Comparison of ENCODE assay signal across 23 cellular contexts in genomic region chr14:66859063-66859671, GRCh38.
DNase-seq lines count a peak whose midpoint lies in the region; ATAC-seq, FAIRE-seq and TF ChIP-seq lines count a peak whose summit lies in the region.
"Had no signal": no experiment of that assay in that cellular context is flagged by ENCODE, and none has a peak within 500 bp of the region (broad histone marks: within the 10 kb centered on the region; RNA-seq: fewer than 3 reads in every experiment).

No MANE protein-coding gene starts in this region.

- no peaks in the 10 kb centered on the region for H3K36me3 Mint-ChIP-seq in MCF 10A (ENCODE audit: insufficient read depth, unreplicated experiment)
- H3K36me3 Mint-ChIP-seq: IgD-negative memory B cell had no signal

- no peaks in the 10 kb centered on the region for H3K36me3 ChIP-seq in breast epithelium

- H3K4me3 Mint-ChIP-seq in MCF 10A (ENCODE audit: unreplicated experiment): no peak overlapping the region
- H3K4me3 Mint-ChIP-seq: CD4-positive, alpha-beta T cell; IgD-negative memory B cell had no signal

- DNase-seq in MCF 10A (ENCODE audit: unreplicated experiment): peak; percentile 45
- DNase-seq in breast epithelium (ENCODE audit: low spot score in 2 of 2): no peak
- peak; percentile 78 for DNase-seq in epithelial cell of esophagus (ENCODE audit: low read depth)
- no peak for DNase-seq in left lobe of liver (ENCODE audit: low spot score)
- no peak for DNase-seq in urothelium cell line (ENCODE audit: low spot score)
- no peak for DNase-seq in cerebellum (ENCODE audit: low spot score)
- DNase-seq: AML-193; CD4-positive, alpha-beta T cell; DMS153; DMS79; GDM1; GM23248; HCEC 1CT had no signal

- no peaks in the 10 kb centered on the region for H3K27me3 ChIP-seq in breast epithelium

- no peaks in the 10 kb centered on the region for H3K9me3 ChIP-seq in breast epithelium

- H3K27ac Mint-ChIP-seq in MCF 10A (ENCODE audit: low read depth, unreplicated experiment): peak overlapping the region; percentile 2
- H3K27ac Mint-ChIP-seq: CD4-positive, alpha-beta T cell; IgD-negative memory B cell had no signal

- peaks cover 9% of the 10 kb centered on the region for H3K4me1 Mint-ChIP-seq in MCF 10A (ENCODE audit: insufficient read depth, unreplicated experiment)
- H3K4me1 Mint-ChIP-seq: IgD-negative memory B cell had no signal

- ATAC-seq in left lobe of liver (peak; percentile 73), GM19351 (IDR thresholded peaks at IDR 0.05; ENCODE audit: unreplicated experiment) (no peak), GM21381 (IDR thresholded peaks at IDR 0.05; ENCODE audit: unreplicated experiment) (no peak)
- ATAC-seq: A549 had no signal

- intact Hi-C loops in MCF 10A (cut with micrococcal nuclease) (no loop called here), breast epithelium (cut with DNase I; ENCODE audit: low total_unique reads) (no loop called here)

- CTCF ChIA-PET in MCF 10A (lab: Yijun Ruan, JAX): interaction anchor here (0.6 kb wide), 2 partner anchors 93 to 426 kb away, joined by 3 read pairs; no protein-coding TSS in a partner anchor

- no peak overlapping the region for H3K27ac ChIP-seq in breast epithelium
- H3K27ac ChIP-seq: 22Rv1, A549, C4-2B, GM23248, HL-60 had no signal

- no peak overlapping the region for H3K4me3 ChIP-seq in breast epithelium
- no peak overlapping the region for H3K4me3 ChIP-seq in epithelial cell of esophagus (ENCODE audit: low read length)
- H3K4me3 ChIP-seq: A549, GM23248 had no signal

- TF ChIP-seq POLR2A in breast epithelium (IDR thresholded peaks at IDR 0.05): no peak

- TF ChIP-seq CTCF in MCF 10A (IDR thresholded peaks at IDR 0.05; ENCODE audit: unreplicated experiment) (no peak), breast epithelium (IDR thresholded peaks at IDR 0.05) (no peak), epithelial cell of esophagus (IDR thresholded peaks at IDR 0.05; ENCODE audit: insufficient read depth, low read depth, low read length, missing control alignments) (no peak)

- peaks cover 13% of the 10 kb centered on the region for H3K9me3 Mint-ChIP-seq in MCF 10A (ENCODE audit: unreplicated experiment)

- BruUV-seq in MCF 10A (replicated peaks; lab: Mats Ljungman, UMichigan): no TSS peak

- no peaks in the 10 kb centered on the region for H3K27me3 Mint-ChIP-seq in MCF 10A (ENCODE audit: insufficient read depth, unreplicated experiment)
- H3K27me3 Mint-ChIP-seq: CD4-positive, alpha-beta T cell; IgD-negative memory B cell had no signal

- H3K4me1 ChIP-seq in breast epithelium: no peaks in the 10 kb centered on the region
- H3K4me1 ChIP-seq: A549 had no signal

- POLR2A ChIA-PET in MCF 10A (lab: Yijun Ruan, JAX): interaction anchor here (0.6 to 1.2 kb wide), 2 partner anchors 8 to 425 kb away, joined by 4 to 6 read pairs; no protein-coding TSS in a partner anchor

- peak; percentile 20 for FAIRE-seq in urothelium cell line (lab: Jason Lieb, UNC)
- FAIRE-seq: A549, GM12892, GM18507, H54 had no signal

Comparison
In these comparisons a context has a peak if more than half of its experiments do, and no peak if none do; other contexts are left out.
1. DNase-seq: peak in MCF 10A (single experiment) and epithelial cell of esophagus (single experiment); none in breast epithelium (0 of 2), left lobe of liver (single experiment), urothelium cell line (single experiment) and cerebellum (single experiment).